9 cellular contexts compared by ENCODE assay signal in the genomic region with DNA sequence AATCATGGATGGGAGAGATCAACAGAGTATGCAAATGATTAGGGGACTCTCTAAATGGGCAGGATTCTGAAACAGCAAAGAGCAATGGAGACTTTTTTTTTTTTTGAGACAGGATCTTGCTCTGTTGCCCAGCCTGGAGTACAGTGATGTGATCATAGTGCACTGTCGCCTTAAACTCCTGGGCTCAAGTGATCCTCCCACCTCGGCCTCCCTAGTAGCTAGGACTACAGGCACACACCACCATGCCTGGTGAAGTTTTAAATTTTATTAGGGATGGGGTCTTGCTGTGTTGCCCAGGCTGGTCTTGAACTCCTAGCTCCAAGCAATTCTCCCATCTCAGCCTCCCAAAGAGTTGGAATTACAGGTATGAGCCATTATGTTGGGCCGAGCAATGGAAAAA.
"Had no signal": no experiment of that assay in that cellular context is flagged by ENCODE, and none has a peak within 500 bp of the region (broad histone marks: within the 10 kb centered on the region; RNA-seq: fewer than 3 reads in every experiment).

No MANE protein-coding gene starts in this region.

- H3K9me3 Mint-ChIP-seq: GM23338, H9, HFFc6 had no signal

- DNase-seq: GM23248, GOT3, H7, H9, HCEC 1CT, HFFc6 had no signal

- H3K36me3 ChIP-seq: HAP-1 had no signal

- H3K27ac Mint-ChIP-seq: GM23338, H9, HFFc6 had no signal

- H3K4me3 ChIP-seq: GM23248, GM23338, HAP-1 had no signal

- H3K9me3 ChIP-seq: HAP-1 had no signal

- H3K4me1 ChIP-seq: HAP-1 had no signal

- H3K27ac ChIP-seq: GM23248 had no signal

- ATAC-seq: GM23338, HCT116 had no signal

- H3K9ac ChIP-seq: GM23248 had no signal

- H2AFZ ChIP-seq: GM23248, GM23338 had no signal

- H3K4me3 Mint-ChIP-seq: GM23338, H9, HFFc6 had no signal

- H3K4me2 ChIP-seq: GM23338 had no signal
